Comparison of ENCODE assay signal across 10 cellular contexts in the genomic region with DNA sequence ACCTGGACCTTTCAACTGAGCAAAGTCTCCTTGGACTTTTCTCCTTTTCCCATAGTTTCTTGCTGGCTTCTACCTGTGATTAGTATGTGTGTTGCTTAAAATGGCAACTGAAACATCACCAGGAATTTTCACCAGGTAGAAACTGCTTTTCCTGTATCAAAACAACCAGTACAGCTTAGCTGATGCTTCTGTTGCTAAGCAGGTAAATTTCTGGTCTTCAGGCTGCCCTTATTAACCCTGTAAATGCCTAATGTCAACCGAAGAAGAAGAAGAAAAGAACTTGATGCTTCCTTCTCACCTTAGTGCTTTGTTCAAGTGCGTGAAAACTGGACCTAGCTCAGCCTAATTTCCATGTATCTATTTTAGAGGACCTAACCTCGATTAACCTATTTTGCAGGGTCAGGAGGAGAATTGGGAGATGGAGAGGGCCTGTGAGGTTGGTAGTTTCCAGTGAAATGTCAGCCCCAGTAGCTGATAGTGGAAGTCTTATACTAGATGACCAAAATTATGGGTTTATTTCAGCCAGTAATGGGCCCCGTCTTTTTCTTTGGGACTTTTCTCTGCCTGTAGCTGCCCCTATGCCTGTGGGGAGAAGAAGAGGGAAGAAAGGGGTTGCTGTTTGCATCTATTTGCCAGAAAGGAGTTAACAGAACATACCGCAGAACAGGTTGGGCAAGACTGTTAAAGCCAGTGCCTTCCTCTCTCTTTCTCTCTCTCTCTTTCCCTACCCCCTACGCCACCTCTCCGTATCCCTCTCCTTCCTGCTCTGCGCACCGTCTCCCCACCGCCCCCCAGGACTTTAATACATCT. TPM values are rescaled to one million over a fixed set of nuclear protein-coding genes. Genes with fewer than 3 reads are reported as not detected.
DNase-seq lines count a peak whose midpoint lies in the region; ATAC-seq and TF ChIP-seq lines count a peak whose summit lies in the region.
"Had no signal": no experiment of that assay in that cellular context is flagged by ENCODE, and none has a peak within 500 bp of the region (broad histone marks: within the 10 kb centered on the region; RNA-seq: fewer than 3 reads in every experiment).

No MANE protein-coding gene starts in this region.

- H3K4me1 ChIP-seq in Loucy (ENCODE audit: insufficient read depth, low read length, poor library complexity, severe bottlenecking): peaks cover 45% of the 10 kb centered on the region
- peaks cover 17 to 28% of the 10 kb centered on the region in 2 donors for H3K4me1 ChIP-seq in naive thymus-derived CD4-positive, alpha-beta T cell (ENCODE audit: control insufficient read depth in 2 of 2, insufficient read depth in 2 of 2, low read length in 2 of 2)

- H3K9me3 Mint-ChIP-seq in CD4-positive, alpha-beta T cell: no peaks in the 10 kb centered on the region
- no peaks in the 10 kb centered on the region for H3K9me3 Mint-ChIP-seq in brain
- H3K9me3 Mint-ChIP-seq in naive thymus-derived CD4-positive, alpha-beta T cell: peaks cover 0 to 5% (median 0%) of the 10 kb centered on the region in 11 donors

- peak overlapping the region; percentile 78 for H3K27ac Mint-ChIP-seq in CD4-positive, alpha-beta T cell
- peak overlapping the region in 3 of 5 experiments; percentile 35 to 86 (median 64) for H3K27ac Mint-ChIP-seq in brain
- H3K27ac Mint-ChIP-seq in naive thymus-derived CD4-positive, alpha-beta T cell: peak overlapping the region; percentile 55 to 96 (median 89)

- DNase-seq in CD4-positive, alpha-beta T cell: no peak
- peak in 3 of 9 donors; percentile 41 to 51 (median 42) for DNase-seq in naive thymus-derived CD4-positive, alpha-beta T cell
- DNase-seq in globus pallidus (ENCODE audit: low spot score) (no peak), NCI-H82 (lab: John Stamatoyannopoulos, UW) (no peak)
- DNase-seq in stimulated activated CD4-positive, alpha-beta T cell treated with anti-CD3 and anti-CD28 coated beads, Interleukin-4, amount 100 ng/mL, for 4 hours: no peak
- DNase-seq: activated CD4-positive, CD25-positive, alpha-beta regulatory T cell had no signal

- peak overlapping the region; percentile 64 for H3K4me3 ChIP-seq in Loucy (ENCODE audit: low read length, poor library complexity, severe bottlenecking)
- H3K4me3 ChIP-seq in naive thymus-derived CD4-positive, alpha-beta T cell (ENCODE audit: low read length): no peak overlapping the region

- H4K20me1 ChIP-seq in Loucy (ENCODE audit: insufficient read depth, low read length, poor library complexity, severe bottlenecking): peaks cover 32% of the 10 kb centered on the region

- peak overlapping the region; percentile 75 for H3K4me2 ChIP-seq in Loucy (ENCODE audit: low read depth, low read length, poor library complexity, severe bottlenecking)

- CTCF ChIA-PET in CD4-positive, alpha-beta T cell (lab: Charles Lee): interaction anchor here (1.0 kb wide), 1 partner anchor 14 kb away, joined by 4 read pairs; no protein-coding TSS in a partner anchor
- CTCF ChIA-PET in naive thymus-derived CD4-positive, alpha-beta T cell (lab: Charles Lee): interaction anchor here (1.1 to 1.7 kb wide), 5 partner anchors 8 to 59 kb away, joined by 3 to 8 read pairs (median 5); no protein-coding TSS in a partner anchor

- peaks cover 99% of the 10 kb centered on the region for H3K79me2 ChIP-seq in Loucy (ENCODE audit: insufficient read depth, low read length)

- intact Hi-C loops in CD4-positive, alpha-beta T cell (cut with DNase I, micrococcal nuclease): no loop called here
- intact Hi-C loops in naive thymus-derived CD4-positive, alpha-beta T cell (cut with micrococcal nuclease): loop anchor here (1.0 to 5.0 kb wide), 6 partner anchors 8 to 52 kb away; no protein-coding TSS in a partner anchor

- POLR2A ChIA-PET in CD4-positive, alpha-beta T cell (lab: Charles Lee): interaction anchor here (0.8 to 1.5 kb wide), 7 partner anchors 8 to 314 kb away, joined by 3 to 7 read pairs (median 3); a partner anchor contains a TSS
- POLR2A ChIA-PET in naive thymus-derived CD4-positive, alpha-beta T cell (lab: Charles Lee): interaction anchor here (0.6 to 10.7 kb wide), 10 partner anchors 9 to 92 kb away, joined by 3 to 91 read pairs (median 3); no protein-coding TSS in a partner anchor

- peak overlapping the region; percentile 9 for H3K27ac ChIP-seq in CD4-positive, alpha-beta T cell (ENCODE audit: low read depth, low read length)
- peak overlapping the region; percentile 63 for H3K27ac ChIP-seq in naive thymus-derived CD4-positive, alpha-beta T cell (ENCODE audit: low read depth, low read length)

- H3K4me3 Mint-ChIP-seq in CD4-positive, alpha-beta T cell: peak overlapping the region; percentile 72
- peak overlapping the region in 2 of 5 experiments; percentile 13 to 47 for H3K4me3 Mint-ChIP-seq in brain
- peak overlapping the region; percentile 70 to 83 (median 82) for H3K4me3 Mint-ChIP-seq in naive thymus-derived CD4-positive, alpha-beta T cell

- H3K9me2 ChIP-seq in Loucy (replicated peaks; ENCODE audit: low read depth, low read length): no peaks in the 10 kb centered on the region

- H3K36me3 ChIP-seq in Loucy (ENCODE audit: insufficient read depth, low read length): no peaks in the 10 kb centered on the region; the same call in 1 of the 2 replicates
- H3K36me3 ChIP-seq in naive thymus-derived CD4-positive, alpha-beta T cell (ENCODE audit: control insufficient read depth in 2 of 3, insufficient read depth in 3 of 3, low read length in 3 of 3): peaks cover 0 to 4% (median 0%) of the 10 kb centered on the region in 3 experiments

- peak; percentile 30 for ATAC-seq in CD4-positive, alpha-beta T cell (ENCODE audit: poor library complexity)
- no peak for ATAC-seq in naive thymus-derived CD4-positive, alpha-beta T cell
- ATAC-seq in HG02938 (IDR thresholded peaks at IDR 0.05; ENCODE audit: unreplicated experiment): no peak

- H3K9me3 ChIP-seq in CD4-positive, alpha-beta T cell (ENCODE audit: control insufficient read depth, low read length): no peaks in the 10 kb centered on the region
- H3K9me3 ChIP-seq in Loucy (ENCODE audit: insufficient read depth, low read depth, low read length): no peaks in the 10 kb centered on the region
- H3K9me3 ChIP-seq in naive thymus-derived CD4-positive, alpha-beta T cell (ENCODE audit: control insufficient read depth in 2 of 3, low read length in 3 of 3): no peaks in the 10 kb centered on the region

- peak overlapping the region; percentile 61 for H3K9ac ChIP-seq in Loucy (ENCODE audit: low read depth, low read length, poor library complexity, severe bottlenecking)

- no peaks in the 10 kb centered on the region for H3K27me3 ChIP-seq in CD4-positive, alpha-beta T cell (ENCODE audit: control insufficient read depth, insufficient read depth, low read length)
- H3K27me3 ChIP-seq in Loucy (ENCODE audit: insufficient read depth, low read length, poor library complexity, severe bottlenecking): no peaks in the 10 kb centered on the region
- H3K27me3 ChIP-seq in naive thymus-derived CD4-positive, alpha-beta T cell (ENCODE audit: control insufficient read depth in 2 of 2, insufficient read depth in 2 of 2, low read length in 2 of 2): no peaks in the 10 kb centered on the region

- H3K27me3 Mint-ChIP-seq in CD4-positive, alpha-beta T cell: no peaks in the 10 kb centered on the region
- peaks cover 11% of the 10 kb centered on the region for H3K27me3 Mint-ChIP-seq in brain
- H3K27me3 Mint-ChIP-seq in naive thymus-derived CD4-positive, alpha-beta T cell: no peaks in the 10 kb centered on the region

- no peak overlapping the region for H2AFZ ChIP-seq in Loucy (ENCODE audit: low read length)

- no peaks in the 10 kb centered on the region for H3F3A ChIP-seq in Loucy (ENCODE audit: low read depth)

- no peak for TF ChIP-seq CTCF in CD4-positive, alpha-beta T cell (IDR thresholded peaks at IDR 0.05)
- TF ChIP-seq CTCF in Loucy (conservative IDR thresholded peaks at IDR 0.05; ENCODE audit: low read length) (no peak), brain (conservative IDR thresholded peaks at IDR 0.05) (no peak)

- no peaks in the 10 kb centered on the region for H3K36me3 Mint-ChIP-seq in CD4-positive, alpha-beta T cell (ENCODE audit: low read depth)
- H3K36me3 Mint-ChIP-seq in brain: no peaks in the 10 kb centered on the region
- H3K36me3 Mint-ChIP-seq in naive thymus-derived CD4-positive, alpha-beta T cell: peaks cover 0 to under 1% (median 0%) of the 10 kb centered on the region in 5 donors

- H3K4me1 Mint-ChIP-seq in CD4-positive, alpha-beta T cell (ENCODE audit: low read depth): peaks cover 73% of the 10 kb centered on the region
- peaks cover 73% of the 10 kb centered on the region for H3K4me1 Mint-ChIP-seq in brain
- H3K4me1 Mint-ChIP-seq in naive thymus-derived CD4-positive, alpha-beta T cell: peaks cover 47 to 86% (median 76%) of the 10 kb centered on the region in 7 donors

RNA-seq across cellular contexts. Expression of a gene that starts 37.7 kb away (rescaled TPM):
- total RNA-seq in CD4-positive, alpha-beta T cell: 10 to 100 TPM; 56.5 to 60.0 TPM
- 3.2 TPM for polyA plus RNA-seq in brain (ENCODE audit: insufficient read depth, low read depth, low replicate concordance)
- 10 to 100 TPM; 28.3 to 56.7 (median 51.6) TPM for total RNA-seq in naive thymus-derived CD4-positive, alpha-beta T cell
- polyA plus RNA-seq in naive thymus-derived CD4-positive, alpha-beta T cell: 10 to 100 TPM in 1 of 2 donors, 1 to 10 TPM in 1; 4.2 to 10.0 TPM
- polyA plus RNA-seq: neural cell had no signal

Comparison
In these comparisons a context has a peak if more than half of its experiments do, and no peak if none do; other contexts are left out.
1. intact Hi-C loops: an anchor here in naive thymus-derived CD4-positive, alpha-beta T cell (1.0 to 5.0 kb wide); none called in CD4-positive, alpha-beta T cell.